In the genomic region with DNA sequence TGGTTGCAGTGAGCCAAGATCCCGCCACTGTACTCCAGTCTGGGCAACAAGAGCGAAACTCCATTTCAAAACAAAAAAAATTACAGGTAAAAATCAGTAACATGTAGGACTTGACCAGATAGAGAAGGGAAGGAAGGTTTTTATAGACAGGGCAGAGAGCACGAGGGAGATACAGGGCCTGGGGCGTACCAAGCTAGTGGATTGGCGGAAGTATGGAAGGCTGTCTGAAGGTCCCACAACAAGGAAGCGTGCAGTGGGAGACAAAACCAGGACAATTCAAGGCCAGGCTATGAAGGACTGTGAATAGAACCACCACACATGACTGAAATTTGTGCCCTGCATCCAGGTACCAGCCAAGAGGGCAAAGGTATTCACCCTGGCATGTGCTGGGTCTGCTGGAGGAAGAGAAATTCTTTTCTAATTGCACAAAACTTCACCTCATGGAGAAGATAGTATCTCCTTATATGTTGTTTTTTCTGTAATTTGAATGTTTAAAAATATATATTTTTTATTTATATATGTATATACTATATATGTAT, we compare ENCODE assay signal across 34 cellular contexts. TPM values are rescaled to one million over a fixed set of nuclear protein-coding genes. Genes with fewer than 3 reads are reported as not detected.
DNase-seq lines count a peak whose midpoint lies in the region; ATAC-seq and TF ChIP-seq lines count a peak whose summit lies in the region.
"Had no signal": no experiment of that assay in that cellular context is flagged by ENCODE, and none has a peak within 500 bp of the region (broad histone marks: within the 10 kb centered on the region; RNA-seq: fewer than 3 reads in every experiment).

No MANE protein-coding gene starts in this region.

- H2BK12ac ChIP-seq in neuronal stem cell (ENCODE audit: low read length): no peak overlapping the region

- H3K4me1 Mint-ChIP-seq in GM23338 (no peaks in the 10 kb centered on the region; the same call in 2 of the 3 replicates), WTC11 (peaks cover 26% of the 10 kb centered on the region), Calu3 (ENCODE audit: low read depth, unreplicated experiment) (no peaks in the 10 kb centered on the region)

- intact Hi-C loops in Calu3 (cut with micrococcal nuclease; ENCODE audit: unreplicated experiment): no loop called here

- H3K9me3 Mint-ChIP-seq in GM23338 (peaks cover 4% of the 10 kb centered on the region; the same call in 1 of the 3 replicates), WTC11 (peaks cover 14% of the 10 kb centered on the region), Calu3 (ENCODE audit: low read depth, unreplicated experiment) (no peaks in the 10 kb centered on the region)
- H3K9me3 Mint-ChIP-seq: CD4-positive, alpha-beta T cell had no signal

- H3K4ac ChIP-seq in neuronal stem cell (ENCODE audit: low read length): no peak overlapping the region

- H3K27me3 ChIP-seq in SK-N-SH (ENCODE audit: insufficient read depth): no peaks in the 10 kb centered on the region
- H3K27me3 ChIP-seq in GM23338 (ENCODE audit: insufficient read depth): no peaks in the 10 kb centered on the region
- H3K27me3 ChIP-seq in neuronal stem cell (ENCODE audit: control insufficient read depth in 3 of 3, insufficient read depth in 3 of 3, low read depth in 1 of 3, low read length in 3 of 3): no peaks in the 10 kb centered on the region
- H3K27me3 ChIP-seq: breast epithelium, hepatocyte, upper lobe of right lung had no signal

- no peak overlapping the region for H3K23ac ChIP-seq in neuronal stem cell (ENCODE audit: low read depth, low read length, poor library complexity)

- H3K4me3 ChIP-seq in SK-N-SH (ENCODE audit: low read depth in 2 of 2, low read length in 1 of 2): no peak overlapping the region
- no peak overlapping the region for H3K4me3 ChIP-seq in GM23338
- no peak overlapping the region for H3K4me3 ChIP-seq in neuronal stem cell (ENCODE audit: low read length in 2 of 2)
- H3K4me3 ChIP-seq: A549, breast epithelium, HAP-1, hepatocyte, lung, upper lobe of right lung had no signal

- TF ChIP-seq EP300 in SK-N-SH (IDR thresholded peaks at IDR 0.05; ENCODE audit: borderline replicate concordance in 1 of 2, low read depth in 1 of 2, low read length in 1 of 2): no peak

- H3K27ac Mint-ChIP-seq in GM23338: no peak overlapping the region
- peak overlapping the region; percentile 88 for H3K27ac Mint-ChIP-seq in WTC11
- H3K27ac Mint-ChIP-seq in Calu3 (ENCODE audit: unreplicated experiment): no peak overlapping the region
- H3K27ac Mint-ChIP-seq: activated CD4-positive, alpha-beta memory T cell treated with anti-CD3 and anti-CD28 coated beads, Interleukin-2, amount 10 ng/mL, durations not matched to agents 7 days and 5 days; activated naive CD8-positive, alpha-beta T cell; CD4-positive, alpha-beta T cell; IgD-negative memory B cell had no signal

- no peaks in the 10 kb centered on the region for H3K9me2 ChIP-seq in SK-N-SH
- no peaks in the 10 kb centered on the region for H3K9me2 ChIP-seq in GM23338 (ENCODE audit: insufficient read depth)

- H3K36me3 ChIP-seq in SK-N-SH (replicated peaks in 1 of 2; ENCODE audit: control insufficient read depth in 1 of 2, insufficient read depth in 2 of 2, low read length in 1 of 2): no peaks in the 10 kb centered on the region
- no peaks in the 10 kb centered on the region for H3K36me3 ChIP-seq in GM23338 (ENCODE audit: insufficient read depth)
- H3K36me3 ChIP-seq in neuronal stem cell (replicated peaks in 1 of 2; ENCODE audit: control insufficient read depth in 2 of 2, insufficient read depth in 2 of 2, low read length in 2 of 2): no peaks in the 10 kb centered on the region
- H3K36me3 ChIP-seq: breast epithelium, HAP-1, upper lobe of right lung had no signal

- H3K18ac ChIP-seq in neuronal stem cell (ENCODE audit: low read length): peak overlapping the region; percentile 38

- H2BK5ac ChIP-seq in neuronal stem cell (ENCODE audit: low read length): no peak overlapping the region

- TF ChIP-seq CTCF in SK-N-SH (IDR thresholded peaks at IDR 0.05): no peak
- TF ChIP-seq CTCF in GM23338 (conservative IDR thresholded peaks at IDR 0.05; ENCODE audit: low read depth in 2 of 2): no peak
- no peak for TF ChIP-seq CTCF in WTC11 (IDR thresholded peaks at IDR 0.05)
- no peak for TF ChIP-seq CTCF in GM10266 (IDR thresholded peaks at IDR 0.05; ENCODE audit: control insufficient read depth, insufficient read depth, low read depth, missing control alignments)
- TF ChIP-seq CTCF in Calu3 (IDR thresholded peaks at IDR 0.05; ENCODE audit: unreplicated experiment): no peak

- H4K91ac ChIP-seq in neuronal stem cell (ENCODE audit: low read depth, low read length, poor library complexity): no peak overlapping the region

- H3K9me3 ChIP-seq in SK-N-SH: no peaks in the 10 kb centered on the region
- peaks cover 0 to 2% of the 10 kb centered on the region in 2 donors for H3K9me3 ChIP-seq in neuronal stem cell (replicated peaks in 1 of 2; ENCODE audit: control insufficient read depth in 2 of 2, insufficient read depth in 1 of 2, low read depth in 1 of 2, low read length in 2 of 2)
- H3K9me3 ChIP-seq: A549, breast epithelium, HAP-1, upper lobe of right lung had no signal

- H2BK120ac ChIP-seq in neuronal stem cell (ENCODE audit: low read depth, low read length): no peak overlapping the region

- BruUV-seq in Calu3 (replicated peaks; lab: Mats Ljungman, UMichigan): no TSS peak

- H3F3A ChIP-seq in SK-N-SH (replicated peaks; ENCODE audit: insufficient read depth): no peaks in the 10 kb centered on the region
- H3F3A ChIP-seq in GM23338 (replicated peaks; ENCODE audit: low read depth): peaks cover 8% of the 10 kb centered on the region

- H3K9ac ChIP-seq in SK-N-SH (no peak overlapping the region), neuronal stem cell (ENCODE audit: low read depth, low read length, poor library complexity) (no peak overlapping the region)
- H3K9ac ChIP-seq: parathyroid adenoma had no signal

- H2AFZ ChIP-seq in SK-N-SH (ENCODE audit: low read depth) (peak overlapping the region; percentile 51), GM23338 (peak overlapping the region; percentile 86), neuronal stem cell (ENCODE audit: low read length) (no peak overlapping the region)
- H2AFZ ChIP-seq: hepatocyte, parathyroid adenoma had no signal

- no peaks in the 10 kb centered on the region; the same call in 2 of the 3 replicates for H3K36me3 Mint-ChIP-seq in GM23338 (ENCODE audit: low read depth)
- peaks cover 10% of the 10 kb centered on the region for H3K36me3 Mint-ChIP-seq in WTC11
- no peaks in the 10 kb centered on the region for H3K36me3 Mint-ChIP-seq in Calu3 (ENCODE audit: insufficient read depth, unreplicated experiment)
- H3K36me3 Mint-ChIP-seq: activated naive CD8-positive, alpha-beta T cell; IgD-negative memory B cell had no signal

- DNase-seq in SK-N-SH (no peak), GM23338 (ENCODE audit: low spot score) (no peak), WTC11 (ENCODE audit: low spot score) (no peak), neuronal stem cell (ENCODE audit: low spot score) (no peak), GM10266 (ENCODE audit: extremely low spot score) (no peak), Calu3 (no peak)
- DNase-seq: activated CD4-positive, alpha-beta memory T cell treated with anti-CD3 and anti-CD28 coated beads, Interleukin-2, amount 10 ng/mL, durations not matched to agents 7 days and 5 days; activated CD4-positive, CD25-positive, alpha-beta regulatory T cell treated with anti-CD3 and anti-CD28 coated beads, Interleukin-2, amount 50 U/mL, for 72 hours; activated T-cell treated with anti-CD3 and anti-CD28 coated beads for 4 hours; AML-193; CD4-positive, alpha-beta T cell; DND-41; GF-D8; kidney glomerular epithelial cell; NCI-H1092 treated with DMSO at 0.1 percent for 48 hours; NCI-H1694 treated with DMSO at 0.1 percent for 48 hours; NCI-H82; retina; small intestine; stimulated activated naive CD4-positive, alpha-beta T cell; upper lobe of right lung had no signal

- peaks cover 7% of the 10 kb centered on the region for H3K27me3 Mint-ChIP-seq in GM23338 (ENCODE audit: insufficient read depth, low read depth, poor library complexity)
- H3K27me3 Mint-ChIP-seq in WTC11 (ENCODE audit: low read depth): no peaks in the 10 kb centered on the region
- no peaks in the 10 kb centered on the region for H3K27me3 Mint-ChIP-seq in Calu3 (ENCODE audit: unreplicated experiment)
- H3K27me3 Mint-ChIP-seq: activated CD4-positive, alpha-beta memory T cell treated with anti-CD3 and anti-CD28 coated beads, Interleukin-2, amount 10 ng/mL, durations not matched to agents 7 days and 5 days; activated naive CD8-positive, alpha-beta T cell; CD4-positive, alpha-beta T cell; IgD-negative memory B cell had no signal

- 98% methylated on average over 6 of the region's 6 CpGs for WGBS in SK-N-SH (ENCODE audit: low lambda C conversion rate)
- WGBS in neuronal stem cell (ENCODE audit: extremely low coverage in 2 of 2, insufficient read length in 2 of 2, insufficient replicate concordance in 1 of 2), 2 donors: no CpG with 5 or more reads among the region's 6 CpGs

- H3K4me3 Mint-ChIP-seq in GM23338: no peak overlapping the region
- H3K4me3 Mint-ChIP-seq in WTC11: no peak overlapping the region
- no peak overlapping the region for H3K4me3 Mint-ChIP-seq in Calu3 (ENCODE audit: low read depth, unreplicated experiment)
- H3K4me3 Mint-ChIP-seq: activated CD4-positive, alpha-beta memory T cell treated with anti-CD3 and anti-CD28 coated beads, Interleukin-2, amount 10 ng/mL, durations not matched to agents 7 days and 5 days; activated naive CD8-positive, alpha-beta T cell; CD4-positive, alpha-beta T cell had no signal

- no peaks in the 10 kb centered on the region for H3K79me1 ChIP-seq in neuronal stem cell (ENCODE audit: low read depth, low read length)

- no peak for ATAC-seq in SK-N-SH treated with all-trans-retinoic acid at 6 μM for 48 hours
- no peak for ATAC-seq in GM23338
- ATAC-seq in WTC11: no peak
- no peak for ATAC-seq in GM21825 (IDR thresholded peaks at IDR 0.05; ENCODE audit: unreplicated experiment)
- ATAC-seq: A549, upper lobe of right lung had no signal

- TF ChIP-seq RAD21 in SK-N-SH (IDR thresholded peaks at IDR 0.05; ENCODE audit: low read length): no peak

- no peak overlapping the region for H3K4me2 ChIP-seq in SK-N-SH
- no peak overlapping the region for H3K4me2 ChIP-seq in GM23338
- H3K4me2 ChIP-seq in neuronal stem cell (ENCODE audit: insufficient read depth, low read length, poor library complexity, severe bottlenecking): no peak overlapping the region
- H3K4me2 ChIP-seq: A549, hepatocyte had no signal

- H3K27ac ChIP-seq in SK-N-SH (ENCODE audit: low read depth in 2 of 2, low read length in 1 of 2) (no peak overlapping the region), GM23338 (ENCODE audit: low read depth) (peak overlapping the region; percentile 82; the same call in 1 of the 2 replicates), neuronal stem cell (replicated peaks; ENCODE audit: low read length) (peak overlapping the region; percentile 27)
- H3K27ac ChIP-seq: breast epithelium, hepatocyte, parathyroid adenoma, upper lobe of right lung had no signal

- no peak overlapping the region for H2BK15ac ChIP-seq in neuronal stem cell (ENCODE audit: low read length)

- no peaks in the 10 kb centered on the region for H4K20me1 ChIP-seq in SK-N-SH (ENCODE audit: insufficient read depth)
- H4K20me1 ChIP-seq in GM23338 (replicated peaks; ENCODE audit: insufficient read depth): no peaks in the 10 kb centered on the region

- H3K14ac ChIP-seq in neuronal stem cell (ENCODE audit: low read length): no peak overlapping the region

- no peak overlapping the region for H4K8ac ChIP-seq in neuronal stem cell (ENCODE audit: low read depth, low read length)

- no peaks in the 10 kb centered on the region for H3K4me1 ChIP-seq in SK-N-SH (ENCODE audit: control insufficient read depth in 1 of 2, insufficient read depth in 2 of 2, low read depth in 1 of 2, low read length in 1 of 2)
- H3K4me1 ChIP-seq in GM23338 (ENCODE audit: insufficient read depth): no peaks in the 10 kb centered on the region; the same call in 1 of the 2 replicates
- H3K4me1 ChIP-seq in neuronal stem cell (ENCODE audit: control insufficient read depth in 2 of 2, insufficient read depth in 1 of 2, low read depth in 1 of 2, low read length in 2 of 2): no peaks in the 10 kb centered on the region
- H3K4me1 ChIP-seq: A549, breast epithelium, HAP-1, parathyroid adenoma, upper lobe of right lung had no signal

- H3K79me2 ChIP-seq in SK-N-SH (ENCODE audit: insufficient read depth) (no peaks in the 10 kb centered on the region), GM23338 (replicated peaks; ENCODE audit: insufficient read depth) (no peaks in the 10 kb centered on the region)
- H3K79me2 ChIP-seq: hepatocyte, parathyroid adenoma had no signal

- H2AK5ac ChIP-seq in neuronal stem cell (ENCODE audit: low read depth, low read length): no peak overlapping the region

- CTCF ChIA-PET in SK-N-SH (lab: Yijun Ruan, JAX): no interaction called here
- CTCF ChIA-PET in WTC11 (lab: Charles Lee): no interaction called here
- CTCF ChIA-PET in Calu3 (lab: Charles Lee): no interaction called here

- POLR2A ChIA-PET in SK-N-SH (lab: Yijun Ruan, JAX) (no interaction called here), WTC11 (lab: Charles Lee) (no interaction called here)

RNA-seq across cellular contexts. Expression of gene BCL2A1, which starts 33.0 kb away (rescaled TPM):
- polyA plus RNA-seq in SK-N-SH (2012; rRNA removed): 0.08 and 0.16 TPM in 2 replicates
- 0.05 and 0.06 TPM in 2 replicates for polyA plus RNA-seq in SK-N-SH (2012; cell fraction: cytosol; rRNA removed)
- polyA plus RNA-seq in SK-N-SH (2012; cell fraction: nucleus; rRNA removed): 0.11 TPM in 1 of 2 replicates, not detected in the other
- total RNA-seq in GM23338 (2014; rRNA removed; shearing (Covaris generic)): not detected in 2 replicates
- 0.28 TPM in 1 of 2 replicates, not detected in the other for polyA plus RNA-seq in GM23338 (2016; fragmentation: Nextera tagmentation; extraction: Ambion mirVana)
- 0.25 to 0.32 TPM (median 0.28 TPM) in 3 replicates for total RNA-seq in WTC11 (2021)
- polyA plus RNA-seq in neuronal stem cell (2013, experiment 1 of 2): 0.06 TPM
- polyA plus RNA-seq in neuronal stem cell (2013, experiment 2 of 2): 0.08 TPM
- not detected in 2 replicates for total RNA-seq in Calu3 (2022)
- total RNA-seq: chondrocyte, NCI-H460 had no signal
- polyA plus RNA-seq: neural cell had no signal

RNA-seq across cellular contexts. Expression of gene ZFAND6, which starts 55.5 kb away (rescaled TPM):
- polyA plus RNA-seq in SK-N-SH (2012; rRNA removed) (90.1 and 114 TPM in 2 replicates), GM23338 (2016; fragmentation: Nextera tagmentation; extraction: Ambion mirVana) (169 and 205 TPM in 2 replicates)
- polyA plus RNA-seq in SK-N-SH (2012; cell fraction: cytosol; rRNA removed): 102 and 118 TPM in 2 replicates
- polyA plus RNA-seq in SK-N-SH (2012; cell fraction: nucleus; rRNA removed): 25.1 and 65.9 TPM in 2 replicates
- total RNA-seq in GM23338 (2014; rRNA removed; shearing (Covaris generic)): 292 and 346 TPM in 2 replicates
- total RNA-seq in WTC11 (2021) (108 to 119 TPM (median 114 TPM) in 3 replicates), Calu3 (2022) (87.5 and 88.6 TPM in 2 replicates)
- 129 TPM for polyA plus RNA-seq in neuronal stem cell (2013, experiment 1 of 2)
- 133 TPM for polyA plus RNA-seq in neuronal stem cell (2013, experiment 2 of 2)

Comparison
In these comparisons a context has a peak if more than half of its experiments do, and no peak if none do; other contexts are left out.
1. H3K27ac ChIP-seq: peak in GM23338 (single experiment) and neuronal stem cell (single experiment); none in SK-N-SH (0 of 2).